13 cellular contexts compared by ENCODE assay signal in genomic region chr7:120400806-120401455, GRCh38.
DNase-seq lines count a peak whose midpoint lies in the region; ATAC-seq lines count a peak whose summit lies in the region.
"Had no signal": no experiment of that assay in that cellular context is flagged by ENCODE, and none has a peak within 500 bp of the region (broad histone marks: within the 10 kb centered on the region; RNA-seq: fewer than 3 reads in every experiment).

No MANE protein-coding gene starts in this region.

- DNase-seq in activated gamma-delta T cell (lab: John Stamatoyannopoulos, UW) (no peak), CD1c-positive myeloid dendritic cell (ENCODE audit: extremely low spot score) (no peak), NCI-H2107 treated with DMSO at 0.1 percent for 48 hours (lab: John Stamatoyannopoulos, UW; ENCODE audit: unreplicated experiment) (no peak), midbrain (lab: John Stamatoyannopoulos, UW) (no peak)
- DNase-seq: ACHN; activated CD8-positive, alpha-beta T cell treated with anti-CD3 and anti-CD28 coated beads, Interleukin-2, amount 10 ng/mL, durations not matched to agents 7 days and 5 days; activated naive CD4-positive, alpha-beta T cell treated with Interleukin-2 at 50 U/mL for 16 hours; NCI-H446; stimulated activated CD4-positive, alpha-beta T cell treated with anti-CD3 and anti-CD28 coated beads, Interleukin-1b, Interleukin-23, amount 100 ng/mL, for 48 hours had no signal

- H3K4me3 ChIP-seq in GM08714 (ENCODE audit: low read length) = peak overlapping the region; percentile 20

- ATAC-seq in GM19463 (IDR thresholded peaks at IDR 0.05; ENCODE audit: unreplicated experiment) = peak; percentile 28
- peak; percentile 22 for ATAC-seq in HG02884 (IDR thresholded peaks at IDR 0.05; ENCODE audit: unreplicated experiment)
- peak; percentile 17 for ATAC-seq in HG03565 (IDR thresholded peaks at IDR 0.05; ENCODE audit: unreplicated experiment)
- ATAC-seq: activated CD8-positive, alpha-beta T cell treated with anti-CD3 and anti-CD28 coated beads, Interleukin-2, amount 10 ng/mL, durations not matched to agents 7 days and 5 days had no signal
